In genomic region chr18:49486959-49487710, GRCh38 we compare ENCODE assay signal across 1 cellular context.
TF ChIP-seq lines count a peak whose summit lies in the region.

C18orf32 (minus strand) TSS chr18:49487234; CDS start chr18:49483748, 3,486 bp downstream.

TF ChIP-seq in HEK293, 187 proteins besides CTCF, POLR2A, EP300 and RAD21 (continued from another document and continues in another):
- no peak for TF ChIP-seq ZNF518A (tag by site-specific recombination; conservative IDR thresholded peaks at IDR 0.05; ENCODE audit: low read depth)
- peak; percentile 79 for TF ChIP-seq SP7 (tag by site-specific recombination; IDR thresholded peaks at IDR 0.05)
- peak; percentile 64; the same call in 1 of the 2 replicates for TF ChIP-seq PRDM4 (tag by site-specific recombination; IDR thresholded peaks at IDR 0.05)
- peak; percentile 91 for TF ChIP-seq ZBTB11 (tag by site-specific recombination; conservative IDR thresholded peaks at IDR 0.05; ENCODE audit: low read depth)
- peak; percentile 24; the same call in 1 of the 2 replicates for TF ChIP-seq GLI4 (tag by site-specific recombination; IDR thresholded peaks at IDR 0.05)
- peak; percentile 40; the same call in 1 of the 2 replicates for TF ChIP-seq GLIS2 (tag by site-specific recombination; IDR thresholded peaks at IDR 0.05)
- TF ChIP-seq ZNF423 (tag by site-specific recombination; IDR thresholded peaks at IDR 0.05): 0 out of 2 replicates have a peak, but pooled peaks have one; percentile 20
- TF ChIP-seq ZNF585B (tag by site-specific recombination; IDR thresholded peaks at IDR 0.05): no peak
- no peak for TF ChIP-seq ZBTB49 (tag by site-specific recombination; IDR thresholded peaks at IDR 0.05; ENCODE audit: low read depth)
- no peak for TF ChIP-seq ZNF169 (tag by site-specific recombination; IDR thresholded peaks at IDR 0.05)
- TF ChIP-seq GLIS1 (tag by site-specific recombination; IDR thresholded peaks at IDR 0.05): peak; percentile 69
- TF ChIP-seq ZNF362 (tag by site-specific recombination; IDR thresholded peaks at IDR 0.05): no peak
- no peak for TF ChIP-seq ZNF548 (tag by site-specific recombination; IDR thresholded peaks at IDR 0.05)
- no peak for TF ChIP-seq ZNF175 (tag by site-specific recombination; IDR thresholded peaks at IDR 0.05)
- TF ChIP-seq ZNF449 (tag by site-specific recombination; IDR thresholded peaks at IDR 0.05): peak; percentile 99
- TF ChIP-seq ZNF416 (tag by site-specific recombination; IDR thresholded peaks at IDR 0.05): no peak
- no peak for TF ChIP-seq GLI2 (tag by site-specific recombination; IDR thresholded peaks at IDR 0.05; ENCODE audit: borderline replicate concordance, low read depth)
- TF ChIP-seq ZNF629 (tag by site-specific recombination; IDR thresholded peaks at IDR 0.05): peak; percentile 84
- TF ChIP-seq KLF10 (tag by site-specific recombination; IDR thresholded peaks at IDR 0.05): peak; percentile 8; the same call in 1 of the 2 replicates
- no peak for TF ChIP-seq AEBP2 (tag by site-specific recombination; IDR thresholded peaks at IDR 0.05; ENCODE audit: borderline replicate concordance)
- no peak for TF ChIP-seq ZNF558 (tag by site-specific recombination; IDR thresholded peaks at IDR 0.05)
- TF ChIP-seq ZNF660 (tag by site-specific recombination; IDR thresholded peaks at IDR 0.05): peak; percentile 57
- TF ChIP-seq ZNF398 (tag by site-specific recombination; IDR thresholded peaks at IDR 0.05): 0 out of 2 replicates have a peak, but pooled peaks have one; percentile 20
- peak; percentile 34; the same call in 1 of the 2 replicates for TF ChIP-seq HOXC10 (CRISPR knock-in tag; IDR thresholded peaks at IDR 0.05)
- TF ChIP-seq ZNF843 (tag by site-specific recombination; IDR thresholded peaks at IDR 0.05): peak; percentile 79
- peak; percentile 87 for TF ChIP-seq ZNF580 (tag by site-specific recombination; IDR thresholded peaks at IDR 0.05)
- TF ChIP-seq ZNF146 (tag by site-specific recombination; IDR thresholded peaks at IDR 0.05): 0 out of 2 replicates have a peak, but pooled peaks have one; percentile 14
- peak; percentile 67 for TF ChIP-seq ZNF24 (tag by site-specific recombination; IDR thresholded peaks at IDR 0.05)
- peak; percentile 95 for TF ChIP-seq PRDM1 (tag by site-specific recombination; IDR thresholded peaks at IDR 0.05)
- TF ChIP-seq BCL6B (tag by site-specific recombination; IDR thresholded peaks at IDR 0.05): no peak
- peak; percentile 94 for TF ChIP-seq ZNF335 (tag by site-specific recombination; conservative IDR thresholded peaks at IDR 0.05)
- peak; percentile 66 for TF ChIP-seq KLF16 (tag by site-specific recombination; IDR thresholded peaks at IDR 0.05)
- peak; percentile 79 for TF ChIP-seq OSR2 (tag by site-specific recombination; IDR thresholded peaks at IDR 0.05)
- TF ChIP-seq ZNF202 (tag by site-specific recombination; IDR thresholded peaks at IDR 0.05; ENCODE audit: borderline replicate concordance): no peak
- no peak for TF ChIP-seq GFI1B (tag by site-specific recombination; IDR thresholded peaks at IDR 0.05)
